ENCODE assay signal across 24 cellular contexts in the genomic region with DNA sequence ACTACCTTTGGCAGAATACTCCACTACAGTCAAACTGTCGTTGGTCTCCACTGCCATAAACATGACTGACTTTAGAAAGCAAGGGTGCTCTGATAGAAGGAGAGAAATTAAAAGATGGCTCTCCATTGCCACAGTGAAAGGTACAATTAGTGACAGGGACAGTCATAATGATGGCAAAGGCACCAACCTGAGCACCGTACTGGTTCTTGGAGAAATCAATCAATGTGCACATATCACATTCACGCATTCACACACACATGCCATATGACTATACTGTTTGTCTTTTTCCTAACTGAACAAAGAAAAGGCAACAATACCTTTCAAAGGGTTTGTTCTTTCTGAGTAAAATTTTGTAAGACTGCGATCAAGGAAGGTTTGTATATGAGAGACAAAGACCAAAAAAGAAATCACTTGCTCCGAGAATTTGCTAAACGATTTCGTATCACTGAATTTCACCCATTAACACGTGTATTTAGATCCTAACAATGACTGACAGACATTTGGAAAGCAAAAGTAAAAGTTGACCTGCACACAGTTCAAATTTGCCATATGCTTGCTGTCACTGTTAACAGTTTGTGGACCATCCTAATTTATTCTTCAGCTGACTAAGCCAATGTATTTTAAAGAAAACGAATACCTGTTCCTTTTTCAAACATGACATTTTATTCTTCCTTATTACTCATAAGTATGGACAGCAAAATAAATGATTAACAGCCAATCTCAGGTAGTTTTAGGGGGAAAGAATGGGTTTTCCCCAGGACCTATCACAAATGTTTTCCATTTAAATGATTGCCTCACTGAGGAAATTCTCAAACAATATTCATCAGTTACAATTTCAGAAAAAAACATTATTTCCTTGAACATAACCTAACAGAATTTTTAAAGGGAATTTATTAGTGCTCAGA.
DNase-seq lines count a peak whose midpoint lies in the region; ATAC-seq and TF ChIP-seq lines count a peak whose summit lies in the region.
"Had no signal": no experiment of that assay in that cellular context is flagged by ENCODE, and none has a peak within 500 bp of the region (broad histone marks: within the 10 kb centered on the region; RNA-seq: fewer than 3 reads in every experiment).

No MANE protein-coding gene starts in this region.

- H3K27me3 Mint-ChIP-seq in activated CD8-positive, alpha-beta T cell treated with anti-CD3 and anti-CD28 coated beads for 36 hours = no peaks in the 10 kb centered on the region
- H3K27me3 Mint-ChIP-seq in activated CD8-positive, alpha-beta T cell treated with anti-CD3 and anti-CD28 coated beads, Interleukin-2, amount 10 ng/mL, durations not matched to agents 7 days and 5 days (ENCODE audit: low read depth) = no peaks in the 10 kb centered on the region
- H3K27me3 Mint-ChIP-seq: effector memory CD8-positive, alpha-beta T cell had no signal

- CTCF ChIA-PET in activated CD8-positive, alpha-beta T cell treated with anti-CD3 and anti-CD28 coated beads for 36 hours (lab: Charles Lee) = no interaction called here
- CTCF ChIA-PET in activated CD8-positive, alpha-beta T cell treated with anti-CD3 and anti-CD28 coated beads, Interleukin-2, amount 10 ng/mL, durations not matched to agents 7 days and 5 days (lab: Charles Lee) = no interaction called here
- CTCF ChIA-PET in PC-9 (lab: Charles Lee) = no interaction called here

- ATAC-seq in activated CD8-positive, alpha-beta T cell treated with anti-CD3 and anti-CD28 coated beads for 36 hours = peak; percentile 42
- no peak for ATAC-seq in activated CD8-positive, alpha-beta T cell treated with anti-CD3 and anti-CD28 coated beads, Interleukin-2, amount 10 ng/mL, durations not matched to agents 7 days and 5 days
- ATAC-seq in GM21717 (IDR thresholded peaks at IDR 0.05; ENCODE audit: unreplicated experiment) = peak; percentile 49
- ATAC-seq: activated naive CD4-positive, alpha-beta T cell treated with anti-CD3 and anti-CD28 coated beads, Interleukin-2, amount 50 U/mL, for 72 hours; body of pancreas; effector memory CD8-positive, alpha-beta T cell; naive thymus-derived CD8-positive, alpha-beta T cell; right lobe of liver had no signal

- H3K9me3 Mint-ChIP-seq in activated CD8-positive, alpha-beta T cell treated with anti-CD3 and anti-CD28 coated beads for 36 hours = peaks cover 13% of the 10 kb centered on the region
- H3K9me3 Mint-ChIP-seq in activated CD8-positive, alpha-beta T cell treated with anti-CD3 and anti-CD28 coated beads, Interleukin-2, amount 10 ng/mL, durations not matched to agents 7 days and 5 days (ENCODE audit: insufficient read depth) = peaks cover 2% of the 10 kb centered on the region

- peaks cover 18% of the 10 kb centered on the region for H3K4me1 Mint-ChIP-seq in activated CD8-positive, alpha-beta T cell treated with anti-CD3 and anti-CD28 coated beads for 36 hours (ENCODE audit: low read depth)
- no peaks in the 10 kb centered on the region for H3K4me1 Mint-ChIP-seq in activated CD8-positive, alpha-beta T cell treated with anti-CD3 and anti-CD28 coated beads, Interleukin-2, amount 10 ng/mL, durations not matched to agents 7 days and 5 days (ENCODE audit: low read depth)
- H3K4me1 Mint-ChIP-seq: naive thymus-derived CD8-positive, alpha-beta T cell had no signal

- H3K27ac ChIP-seq in PC-9 = no peak overlapping the region
- H3K27ac ChIP-seq: body of pancreas, esophagus squamous epithelium, pancreas, right lobe of liver, suprapubic skin, vagina had no signal

- no peaks in the 10 kb centered on the region for H3K9me3 ChIP-seq in PC-9 (ENCODE audit: insufficient read depth, low read depth)
- H3K9me3 ChIP-seq: esophagus squamous epithelium, pancreas, right lobe of liver had no signal

- DNase-seq in activated CD8-positive, alpha-beta T cell treated with anti-CD3 and anti-CD28 coated beads for 36 hours = no peak
- DNase-seq in activated CD8-positive, alpha-beta T cell treated with anti-CD3 and anti-CD28 coated beads, Interleukin-2, amount 10 ng/mL, durations not matched to agents 7 days and 5 days = no peak
- DNase-seq in PC-9 (no peak), renal cortical epithelial cell (ENCODE audit: low read depth) (peak; percentile 38), DMS79 (lab: John Stamatoyannopoulos, UW) (no peak), mucosa of gallbladder (ENCODE audit: low spot score) (no peak), NCI-H2081 (lab: John Stamatoyannopoulos, UW) (no peak)
- DNase-seq: 8988T; activated T-cell treated with anti-CD3 and anti-CD28 coated beads, Interleukin-2, amount 50 U/mL, for 48 hours; body of pancreas; COR-L47; effector memory CD8-positive, alpha-beta T cell; esophagus squamous epithelium; MG63; naive thymus-derived CD8-positive, alpha-beta T cell; NCI-H1436; pancreas; right lobe of liver; stimulated activated CD8-positive, alpha-beta memory T cell treated with anti-CD3 and anti-CD28 coated beads, Interleukin-4, amount 100 ng/mL, for 48 hours had no signal

- no peak overlapping the region for H3K4me3 ChIP-seq in PC-9
- H3K4me3 ChIP-seq: body of pancreas, esophagus squamous epithelium, MG63, pancreas, right lobe of liver, suprapubic skin, vagina had no signal

- H3K27ac Mint-ChIP-seq in activated CD8-positive, alpha-beta T cell treated with anti-CD3 and anti-CD28 coated beads for 36 hours = peak overlapping the region; percentile 37
- no peak overlapping the region for H3K27ac Mint-ChIP-seq in activated CD8-positive, alpha-beta T cell treated with anti-CD3 and anti-CD28 coated beads, Interleukin-2, amount 10 ng/mL, durations not matched to agents 7 days and 5 days
- H3K27ac Mint-ChIP-seq: activated naive CD4-positive, alpha-beta T cell treated with anti-CD3 and anti-CD28 coated beads, Interleukin-2, amount 50 U/mL, for 72 hours; effector memory CD8-positive, alpha-beta T cell; naive thymus-derived CD8-positive, alpha-beta T cell; T-helper 1 cell treated with Interleukin-12 subunit alpha and Interleukin-12 subunit beta and Interleukin-4 antibody, amounts not matched to agents 30 μg/mL and 1 μg/mL, for 36 hours had no signal

- H3K4me3 Mint-ChIP-seq in activated CD8-positive, alpha-beta T cell treated with anti-CD3 and anti-CD28 coated beads for 36 hours = no peak overlapping the region
- H3K4me3 Mint-ChIP-seq in activated CD8-positive, alpha-beta T cell treated with anti-CD3 and anti-CD28 coated beads, Interleukin-2, amount 10 ng/mL, durations not matched to agents 7 days and 5 days = no peak overlapping the region
- H3K4me3 Mint-ChIP-seq: effector memory CD8-positive, alpha-beta T cell; naive thymus-derived CD8-positive, alpha-beta T cell; T-helper 1 cell treated with Interleukin-12 subunit alpha and Interleukin-12 subunit beta and Interleukin-4 antibody, amounts not matched to agents 30 μg/mL and 1 μg/mL, for 36 hours had no signal

- H3K27me3 ChIP-seq in PC-9 (ENCODE audit: insufficient read depth, low read depth) = no peaks in the 10 kb centered on the region
- H3K27me3 ChIP-seq: body of pancreas, esophagus squamous epithelium, MG63, pancreas, suprapubic skin, vagina had no signal

- BruUV-seq in PC-9 (replicated peaks; lab: Mats Ljungman, UMichigan) = no TSS peak

- peaks cover 1% of the 10 kb centered on the region for H3K36me3 Mint-ChIP-seq in activated CD8-positive, alpha-beta T cell treated with anti-CD3 and anti-CD28 coated beads for 36 hours (ENCODE audit: low read depth)
- H3K36me3 Mint-ChIP-seq in activated CD8-positive, alpha-beta T cell treated with anti-CD3 and anti-CD28 coated beads, Interleukin-2, amount 10 ng/mL, durations not matched to agents 7 days and 5 days (ENCODE audit: low read depth) = no peaks in the 10 kb centered on the region

- no peaks in the 10 kb centered on the region for H3K9me2 ChIP-seq in PC-9 (ENCODE audit: insufficient read depth)

- POLR2A ChIA-PET in activated CD8-positive, alpha-beta T cell treated with anti-CD3 and anti-CD28 coated beads for 36 hours (lab: Charles Lee) = no interaction called here
- POLR2A ChIA-PET in activated CD8-positive, alpha-beta T cell treated with anti-CD3 and anti-CD28 coated beads, Interleukin-2, amount 10 ng/mL, durations not matched to agents 7 days and 5 days (lab: Charles Lee) = no interaction called here
- POLR2A ChIA-PET in PC-9 (lab: Charles Lee; ENCODE audit: unreplicated experiment) = no interaction called here

- no peaks in the 10 kb centered on the region for H4K20me1 ChIP-seq in PC-9 (ENCODE audit: insufficient read depth)

- TF ChIP-seq CTCF in activated CD8-positive, alpha-beta T cell treated with anti-CD3 and anti-CD28 coated beads for 36 hours (IDR thresholded peaks at IDR 0.05) = no peak
- no peak for TF ChIP-seq CTCF in PC-9 (conservative IDR thresholded peaks at IDR 0.05)

- intact Hi-C loops in activated CD8-positive, alpha-beta T cell treated with anti-CD3 and anti-CD28 coated beads for 36 hours (cut with micrococcal nuclease) = no loop called here
- intact Hi-C loops in PC-9 (cut with micrococcal nuclease; ENCODE audit: unreplicated experiment) = no loop called here

- no peaks in the 10 kb centered on the region for H3F3A ChIP-seq in PC-9 (ENCODE audit: insufficient read depth, low read depth)

- no peaks in the 10 kb centered on the region for H3K36me3 ChIP-seq in PC-9 (ENCODE audit: low read depth)
- H3K36me3 ChIP-seq: esophagus squamous epithelium, MG63, pancreas, right lobe of liver, suprapubic skin, vagina had no signal

- peak overlapping the region; percentile 48; the same call in 1 of the 2 replicates for H2AFZ ChIP-seq in PC-9

- no peaks in the 10 kb centered on the region for H3K79me2 ChIP-seq in PC-9 (ENCODE audit: low read depth)

- H3K4me2 ChIP-seq in PC-9 = no peak overlapping the region

- no peaks in the 10 kb centered on the region for H3K4me1 ChIP-seq in PC-9 (replicated peaks; ENCODE audit: insufficient read depth)
- H3K4me1 ChIP-seq: body of pancreas, esophagus squamous epithelium, pancreas, right lobe of liver, suprapubic skin, vagina had no signal
